ENCODE assay signal across 10 cellular contexts in genomic region chr6:74749211-74750142, GRCh38.
DNase-seq lines count a peak whose midpoint lies in the region; ATAC-seq and TF ChIP-seq lines count a peak whose summit lies in the region.
"Had no signal": no experiment of that assay in that cellular context is flagged by ENCODE, and none has a peak within 500 bp of the region (broad histone marks: within the 10 kb centered on the region; RNA-seq: fewer than 3 reads in every experiment).

No MANE protein-coding gene starts in this region.

- H3K4me1 ChIP-seq in neuronal stem cell (ENCODE audit: control insufficient read depth in 2 of 2, insufficient read depth in 1 of 2, low read depth in 1 of 2, low read length in 2 of 2) (no peaks in the 10 kb centered on the region), esophagus squamous epithelium (no peaks in the 10 kb centered on the region)

- no peak overlapping the region for H3K18ac ChIP-seq in neuronal stem cell (ENCODE audit: low read length)

- H3K27ac ChIP-seq in neuronal stem cell (replicated peaks; ENCODE audit: low read length) (no peak overlapping the region), esophagus squamous epithelium (no peak overlapping the region)

- peak; percentile 60 for DNase-seq in astrocyte of the spinal cord (ENCODE audit: low read depth, low spot score)
- peak; percentile 5 for DNase-seq in neuronal stem cell (ENCODE audit: low spot score)
- no peak for DNase-seq in HEK293T (ENCODE audit: extremely low spot score)
- DNase-seq in esophagus squamous epithelium (lab: John Stamatoyannopoulos, UW), result no peak
- DNase-seq in NCI-H1048 (lab: John Stamatoyannopoulos, UW), result no peak
- no peak for DNase-seq in GM13976 (ENCODE audit: low spot score)
- DNase-seq: head of caudate nucleus, T-cell had no signal

- no peak overlapping the region for H2AFZ ChIP-seq in neuronal stem cell (ENCODE audit: low read length)

- H3K27me3 ChIP-seq in neuronal stem cell (ENCODE audit: control insufficient read depth in 3 of 3, insufficient read depth in 3 of 3, low read depth in 1 of 3, low read length in 3 of 3), result peaks cover 0 to 2% (median 0%) of the 10 kb centered on the region in 3 experiments
- no peaks in the 10 kb centered on the region for H3K27me3 ChIP-seq in esophagus squamous epithelium

- no peak overlapping the region for H3K4ac ChIP-seq in neuronal stem cell (ENCODE audit: low read length)

- no peaks in the 10 kb centered on the region for H3K9me3 ChIP-seq in neuronal stem cell (replicated peaks in 1 of 2; ENCODE audit: control insufficient read depth in 2 of 2, insufficient read depth in 1 of 2, low read depth in 1 of 2, low read length in 2 of 2)
- H3K9me3 ChIP-seq in esophagus squamous epithelium, result no peaks in the 10 kb centered on the region

- ATAC-seq in GM19035 (IDR thresholded peaks at IDR 0.05; ENCODE audit: unreplicated experiment) (peak; percentile 55), HG02981 (IDR thresholded peaks at IDR 0.05; ENCODE audit: unreplicated experiment) (peak; percentile 68)
- ATAC-seq: T-cell had no signal

- H3K36me3 ChIP-seq in neuronal stem cell (replicated peaks in 1 of 2; ENCODE audit: control insufficient read depth in 2 of 2, insufficient read depth in 2 of 2, low read length in 2 of 2) (no peaks in the 10 kb centered on the region), esophagus squamous epithelium (no peaks in the 10 kb centered on the region)

- no peak overlapping the region for H3K9ac ChIP-seq in neuronal stem cell (ENCODE audit: low read depth, low read length, poor library complexity)

- WGBS in neuronal stem cell (ENCODE audit: extremely low coverage in 2 of 2, insufficient read length in 2 of 2, insufficient replicate concordance in 1 of 2), 2 donors, result no CpG with 5 or more reads among the region's 10 CpGs
- WGBS in esophagus squamous epithelium, 2 donors, result 62 to 66% methylated on average over 10 of the region's 10 CpGs

- TF ChIP-seq CTCF in astrocyte of the spinal cord (IDR thresholded peaks at IDR 0.05; ENCODE audit: low read depth, low read length) (no peak), esophagus squamous epithelium (IDR thresholded peaks at IDR 0.05) (no peak), GM13976 (IDR thresholded peaks at IDR 0.05; ENCODE audit: borderline replicate concordance, control extremely low read depth, extremely low read depth, insufficient read depth, missing control alignments) (no peak)

- H3K23ac ChIP-seq in neuronal stem cell (ENCODE audit: low read depth, low read length, poor library complexity), result no peak overlapping the region

- CTCF ChIA-PET in HEK293T (lab: Yijun Ruan, JAX), result no interaction called here

- H2BK12ac ChIP-seq in neuronal stem cell (ENCODE audit: low read length), result no peak overlapping the region

- no peak overlapping the region for H3K4me2 ChIP-seq in neuronal stem cell (ENCODE audit: insufficient read depth, low read length, poor library complexity, severe bottlenecking)

- no peak for TF ChIP-seq POLR2A in esophagus squamous epithelium (IDR thresholded peaks at IDR 0.05)

- no peak overlapping the region for H4K91ac ChIP-seq in neuronal stem cell (ENCODE audit: low read depth, low read length, poor library complexity)

- in situ Hi-C loops in astrocyte of the spinal cord (cut with HindIII; ENCODE audit: low sequenced_read_pairs), result no loop called here
- in situ Hi-C loops in GM13976 (cut with MboI; ENCODE audit: low sequenced_read_pairs, unreplicated experiment), result no loop called here

- H2AK5ac ChIP-seq in neuronal stem cell (ENCODE audit: low read depth, low read length), result no peak overlapping the region

- H4K8ac ChIP-seq in neuronal stem cell (ENCODE audit: low read depth, low read length), result no peak overlapping the region

- POLR2A ChIA-PET in HEK293T (lab: Yijun Ruan, JAX), result no interaction called here

- intact Hi-C loops in esophagus squamous epithelium (cut with DNase I), result no loop called here

- H3K79me1 ChIP-seq in neuronal stem cell (ENCODE audit: low read depth, low read length), result no peaks in the 10 kb centered on the region

- H3K14ac ChIP-seq in neuronal stem cell (ENCODE audit: low read length), result no peak overlapping the region

- no peak overlapping the region for H3K4me3 ChIP-seq in astrocyte of the spinal cord (ENCODE audit: low read depth, low read length)
- no peak overlapping the region for H3K4me3 ChIP-seq in neuronal stem cell (ENCODE audit: low read length in 2 of 2)
- no peak overlapping the region for H3K4me3 ChIP-seq in esophagus squamous epithelium

- no peak overlapping the region for H2BK120ac ChIP-seq in neuronal stem cell (ENCODE audit: low read depth, low read length)

- H2BK15ac ChIP-seq in neuronal stem cell (ENCODE audit: low read length), result no peak overlapping the region

- H2BK5ac ChIP-seq in neuronal stem cell (ENCODE audit: low read length), result no peak overlapping the region

TF ChIP-seq in HEK293T, 16 proteins besides CTCF, POLR2A, EP300 and RAD21:
- TF ChIP-seq FOXK2 (IDR thresholded peaks at IDR 0.05) (no peak), ARNT (IDR thresholded peaks at IDR 0.05) (no peak), TARDBP (IDR thresholded peaks at IDR 0.05) (no peak), ZNF384 (IDR thresholded peaks at IDR 0.05) (no peak), FOXA1 (IDR thresholded peaks at IDR 0.05) (no peak), SP1 (IDR thresholded peaks at IDR 0.05) (no peak), NFRKB (IDR thresholded peaks at IDR 0.05) (no peak), BHLHE40 (IDR thresholded peaks at IDR 0.05; ENCODE audit: borderline replicate concordance) (no peak), CTBP1 (IDR thresholded peaks at IDR 0.05; ENCODE audit: borderline replicate concordance) (no peak), SUZ12 (IDR thresholded peaks at IDR 0.05) (no peak), LEF1 (IDR thresholded peaks at IDR 0.05; ENCODE audit: borderline replicate concordance) (no peak)

Comparison
In these comparisons a context has a peak if more than half of its experiments do, and no peak if none do; other contexts are left out.
1. DNase-seq: peak in astrocyte of the spinal cord (single experiment) and neuronal stem cell (single experiment); none in HEK293T (single experiment), esophagus squamous epithelium (single experiment), NCI-H1048 (single experiment) and GM13976 (single experiment).